8 cellular contexts compared by ENCODE assay signal in genomic region chr19:14530005-14530348, GRCh38. TPM values are rescaled to one million over a fixed set of nuclear protein-coding genes. Genes with fewer than 3 reads are reported as not detected.
DNase-seq lines count a peak whose midpoint lies in the region; ATAC-seq lines count a peak whose summit lies in the region.

No MANE protein-coding gene starts in this region.

- no peaks in the 10 kb centered on the region for H3K9me3 Mint-ChIP-seq in stimulated activated naive CD8-positive, alpha-beta T cell treated with anti-CD3 and anti-CD28 coated beads, Interleukin-15, Interleukin-2, amounts not matched to agents 100 ng/mL and 50 ng/mL, for 24 hours
- no peaks in the 10 kb centered on the region for H3K9me3 Mint-ChIP-seq in activated T-helper 1 cell treated with anti-CD3 and anti-CD28 coated beads, Interleukin-12 subunit alpha, Interleukin-12 subunit beta, Interleukin-2, Interleukin-4 antibody, amounts not matched to agents 30 ng/mL and 10 ng/mL and 1 ng/mL, durations not matched to agents 14 hours and 24 hours and 36 hours

- no peaks in the 10 kb centered on the region for H3K9me3 ChIP-seq in right cardiac atrium (ENCODE audit: control insufficient read depth, low read length)
- H3K9me3 ChIP-seq in skeletal muscle tissue (ENCODE audit: control insufficient read depth in 3 of 3, low read length in 3 of 3) = no peaks in the 10 kb centered on the region

- H3K4me3 ChIP-seq in right cardiac atrium (ENCODE audit: low read length) (peak overlapping the region; percentile 92), skeletal muscle tissue (ENCODE audit: low read length in 3 of 3) (peak overlapping the region; percentile 95 to 99 (median 96))

- H3K27ac ChIP-seq in right cardiac atrium (ENCODE audit: low read length) (peak overlapping the region; percentile 98), skeletal muscle tissue (ENCODE audit: low read depth, low read length) (peak overlapping the region; percentile 89)

- H3K27me3 ChIP-seq in right cardiac atrium (ENCODE audit: control insufficient read depth, insufficient read depth) = no peaks in the 10 kb centered on the region
- no peaks in the 10 kb centered on the region for H3K27me3 ChIP-seq in skeletal muscle tissue (ENCODE audit: control insufficient read depth in 3 of 3, insufficient read depth in 3 of 3, low read length in 3 of 3)

- no peaks in the 10 kb centered on the region for H3K27me3 Mint-ChIP-seq in stimulated activated naive CD8-positive, alpha-beta T cell treated with anti-CD3 and anti-CD28 coated beads, Interleukin-15, Interleukin-2, amounts not matched to agents 100 ng/mL and 50 ng/mL, for 24 hours
- H3K27me3 Mint-ChIP-seq in activated T-helper 1 cell treated with anti-CD3 and anti-CD28 coated beads, Interleukin-12 subunit alpha, Interleukin-12 subunit beta, Interleukin-2, Interleukin-4 antibody, amounts not matched to agents 30 ng/mL and 10 ng/mL and 1 ng/mL, durations not matched to agents 14 hours and 24 hours and 36 hours (ENCODE audit: insufficient read depth) = no peaks in the 10 kb centered on the region

- H3K36me3 ChIP-seq in skeletal muscle tissue (ENCODE audit: control insufficient read depth in 3 of 3, insufficient read depth in 3 of 3, low read length in 3 of 3) = peaks cover 4 to 11% (median 10%) of the 10 kb centered on the region in 3 donors

- H3K27ac Mint-ChIP-seq in stimulated activated naive CD8-positive, alpha-beta T cell treated with anti-CD3 and anti-CD28 coated beads, Interleukin-15, Interleukin-2, amounts not matched to agents 100 ng/mL and 50 ng/mL, for 24 hours = peak overlapping the region; percentile 93
- peak overlapping the region; percentile 97 for H3K27ac Mint-ChIP-seq in activated T-helper 1 cell treated with anti-CD3 and anti-CD28 coated beads, Interleukin-12 subunit alpha, Interleukin-12 subunit beta, Interleukin-2, Interleukin-4 antibody, amounts not matched to agents 30 ng/mL and 10 ng/mL and 1 ng/mL, durations not matched to agents 14 hours and 24 hours and 36 hours

- H3K4me3 Mint-ChIP-seq in stimulated activated naive CD8-positive, alpha-beta T cell treated with anti-CD3 and anti-CD28 coated beads, Interleukin-15, Interleukin-2, amounts not matched to agents 100 ng/mL and 50 ng/mL, for 24 hours = peak overlapping the region; percentile 94
- H3K4me3 Mint-ChIP-seq in activated T-helper 1 cell treated with anti-CD3 and anti-CD28 coated beads, Interleukin-12 subunit alpha, Interleukin-12 subunit beta, Interleukin-2, Interleukin-4 antibody, amounts not matched to agents 30 ng/mL and 10 ng/mL and 1 ng/mL, durations not matched to agents 14 hours and 24 hours and 36 hours = peak overlapping the region; percentile 96

- under 1% methylated on average over 18 of the region's 18 CpGs for WGBS in right cardiac atrium

- peaks cover 10% of the 10 kb centered on the region for H3K36me3 Mint-ChIP-seq in stimulated activated naive CD8-positive, alpha-beta T cell treated with anti-CD3 and anti-CD28 coated beads, Interleukin-15, Interleukin-2, amounts not matched to agents 100 ng/mL and 50 ng/mL, for 24 hours (ENCODE audit: low read depth)
- peaks cover 8% of the 10 kb centered on the region for H3K36me3 Mint-ChIP-seq in activated T-helper 1 cell treated with anti-CD3 and anti-CD28 coated beads, Interleukin-12 subunit alpha, Interleukin-12 subunit beta, Interleukin-2, Interleukin-4 antibody, amounts not matched to agents 30 ng/mL and 10 ng/mL and 1 ng/mL, durations not matched to agents 14 hours and 24 hours and 36 hours (ENCODE audit: low read depth)

- H3K4me1 ChIP-seq in right cardiac atrium (ENCODE audit: control insufficient read depth, insufficient read depth, low read length) (no peaks in the 10 kb centered on the region), skeletal muscle tissue (ENCODE audit: control insufficient read depth in 3 of 3, insufficient read depth in 3 of 3, low read length in 3 of 3) (peaks cover 26 to 39% (median 31%) of the 10 kb centered on the region in 3 donors)

- intact Hi-C loops in activated T-helper 1 cell treated with anti-CD3 and anti-CD28 coated beads, Interleukin-12 subunit alpha, Interleukin-12 subunit beta, Interleukin-2, Interleukin-4 antibody, amounts not matched to agents 30 ng/mL and 10 ng/mL and 1 ng/mL, durations not matched to agents 14 hours and 24 hours and 36 hours (cut with micrococcal nuclease) = no loop called here
- intact Hi-C loops in right cardiac atrium (cut with DNase I) = no loop called here

- H3K9ac ChIP-seq in skeletal muscle tissue (ENCODE audit: low read depth in 1 of 3, low read length in 3 of 3) = peak overlapping the region; percentile 91 to 98 (median 97)

- no peak for ATAC-seq in stimulated activated naive CD8-positive, alpha-beta T cell treated with anti-CD3 and anti-CD28 coated beads, Interleukin-15, Interleukin-2, amounts not matched to agents 100 U/mL and 50 U/mL, for 24 hours
- ATAC-seq in right cardiac atrium = no peak
- ATAC-seq in GM18870 (IDR thresholded peaks at IDR 0.05; ENCODE audit: unreplicated experiment) = no peak

- DNase-seq in stimulated activated naive CD8-positive, alpha-beta T cell treated with anti-CD3 and anti-CD28 coated beads, Interleukin-15, Interleukin-2, amounts not matched to agents 100 U/mL and 50 U/mL, for 24 hours = no peak
- DNase-seq in activated T-helper 1 cell treated with anti-CD3 and anti-CD28 coated beads, Interleukin-12 subunit alpha, Interleukin-12 subunit beta, Interleukin-2, Interleukin-4 antibody, amounts not matched to agents 30 ng/mL and 10 ng/mL and 1 ng/mL, durations not matched to agents 14 hours and 24 hours and 36 hours (ENCODE audit: low spot score) = no peak
- DNase-seq in right cardiac atrium (no peak), NCI-H1436 treated with DMSO at 0.1 percent for 48 hours (lab: John Stamatoyannopoulos, UW) (no peak)
- DNase-seq in stimulated activated CD4-positive, alpha-beta T cell treated with anti-CD3 and anti-CD28 coated beads, Interleukin-4, amount 100 ng/mL, for 24 hours = no peak

- H3K4me1 Mint-ChIP-seq in stimulated activated naive CD8-positive, alpha-beta T cell treated with anti-CD3 and anti-CD28 coated beads, Interleukin-15, Interleukin-2, amounts not matched to agents 100 ng/mL and 50 ng/mL, for 24 hours (ENCODE audit: low read depth) = peaks cover 42% of the 10 kb centered on the region
- H3K4me1 Mint-ChIP-seq in activated T-helper 1 cell treated with anti-CD3 and anti-CD28 coated beads, Interleukin-12 subunit alpha, Interleukin-12 subunit beta, Interleukin-2, Interleukin-4 antibody, amounts not matched to agents 30 ng/mL and 10 ng/mL and 1 ng/mL, durations not matched to agents 14 hours and 24 hours and 36 hours (ENCODE audit: low read depth) = peaks cover 13% of the 10 kb centered on the region

RNA-seq across cellular contexts. Expression of gene TECR, which starts 0.6 kb away (rescaled TPM):
- total RNA-seq in activated T-helper 1 cell treated with anti-CD3 and anti-CD28 coated beads, Interleukin-12 subunit alpha, Interleukin-12 subunit beta, Interleukin-2, Interleukin-4 antibody, amounts not matched to agents 30 ng/mL and 10 ng/mL and 1 ng/mL, durations not matched to agents 14 hours and 24 hours and 36 hours = 110 and 120 TPM in 2 replicates
- 100 to 1,000 TPM in 1 of 4 donors, 10 to 100 TPM in 3; 92.3 to 116 (median 96.8) TPM for total RNA-seq in right cardiac atrium
- polyA plus RNA-seq in right cardiac atrium = 102 TPM
- 83.0 TPM for total RNA-seq in skeletal muscle tissue

RNA-seq across cellular contexts. Expression of gene DNAJB1, which starts 11.8 kb away (rescaled TPM):
- total RNA-seq in activated T-helper 1 cell treated with anti-CD3 and anti-CD28 coated beads, Interleukin-12 subunit alpha, Interleukin-12 subunit beta, Interleukin-2, Interleukin-4 antibody, amounts not matched to agents 30 ng/mL and 10 ng/mL and 1 ng/mL, durations not matched to agents 14 hours and 24 hours and 36 hours = 104 and 120 TPM in 2 replicates
- 10 to 100 TPM; 46.7 to 69.5 (median 61.4) TPM for total RNA-seq in right cardiac atrium
- 50.6 TPM for polyA plus RNA-seq in right cardiac atrium
- 39.1 TPM for total RNA-seq in skeletal muscle tissue

RNA-seq across cellular contexts. Expression of gene GIPC1, which starts 34.0 kb away (rescaled TPM):
- 42.9 and 43.7 TPM in 2 replicates for total RNA-seq in activated T-helper 1 cell treated with anti-CD3 and anti-CD28 coated beads, Interleukin-12 subunit alpha, Interleukin-12 subunit beta, Interleukin-2, Interleukin-4 antibody, amounts not matched to agents 30 ng/mL and 10 ng/mL and 1 ng/mL, durations not matched to agents 14 hours and 24 hours and 36 hours
- total RNA-seq in right cardiac atrium = 10 to 100 TPM; 47.0 to 57.3 (median 49.3) TPM
- 52.6 TPM for polyA plus RNA-seq in right cardiac atrium
- total RNA-seq in skeletal muscle tissue = 41.8 TPM

RNA-seq across cellular contexts. Expression of gene NDUFB7, which starts 41.9 kb away (rescaled TPM):
- 131 and 133 TPM in 2 replicates for total RNA-seq in activated T-helper 1 cell treated with anti-CD3 and anti-CD28 coated beads, Interleukin-12 subunit alpha, Interleukin-12 subunit beta, Interleukin-2, Interleukin-4 antibody, amounts not matched to agents 30 ng/mL and 10 ng/mL and 1 ng/mL, durations not matched to agents 14 hours and 24 hours and 36 hours
- total RNA-seq in right cardiac atrium (100 to 1,000 TPM; 352 to 481 (median 400) TPM), skeletal muscle tissue (525 TPM)
- 1,159 TPM for polyA plus RNA-seq in right cardiac atrium

RNA-seq across cellular contexts. Expression of gene CLEC17A, which starts 52.9 kb away (rescaled TPM):
- 0.13 TPM in 1 of 2 replicates, not detected in the other for total RNA-seq in activated T-helper 1 cell treated with anti-CD3 and anti-CD28 coated beads, Interleukin-12 subunit alpha, Interleukin-12 subunit beta, Interleukin-2, Interleukin-4 antibody, amounts not matched to agents 30 ng/mL and 10 ng/mL and 1 ng/mL, durations not matched to agents 14 hours and 24 hours and 36 hours
- not detected for total RNA-seq in right cardiac atrium
- not detected for polyA plus RNA-seq in right cardiac atrium
- total RNA-seq in skeletal muscle tissue = 0.52 TPM
